In genomic region chr1:111638320-111638719, GRCh38 we compare ENCODE assay signal across 23 cellular contexts. TPM values are rescaled to one million over a fixed set of nuclear protein-coding genes. Genes with fewer than 3 reads are reported as not detected.
A peak's percentile ranks its signal among the peaks of the same experiment; 100 is the strongest.
DNase-seq lines count a peak whose midpoint lies in the region; ATAC-seq and TF ChIP-seq lines count a peak whose summit lies in the region.
"Had no signal": no experiment of that assay in that cellular context is flagged by ENCODE, and none has a peak within 500 bp of the region (broad histone marks: within the 10 kb centered on the region; RNA-seq: fewer than 3 reads in every experiment).

No MANE protein-coding gene starts in this region.

- no peaks in the 10 kb centered on the region for H3K9me3 ChIP-seq in CD4-positive, alpha-beta T cell (ENCODE audit: control insufficient read depth, low read length)
- H3K9me3 ChIP-seq in right cardiac atrium (ENCODE audit: control insufficient read depth, low read length): no peaks in the 10 kb centered on the region
- H3K9me3 ChIP-seq: tibial nerve had no signal

- peak overlapping the region; percentile 61 for H3K27ac Mint-ChIP-seq in CD4-positive, alpha-beta T cell
- H3K27ac Mint-ChIP-seq in activated naive CD8-positive, alpha-beta T cell treated with anti-CD3 and anti-CD28 coated beads, Interleukin-2, amount 10 ng/mL, durations not matched to agents 7 days and 5 days: no peak overlapping the region
- H3K27ac Mint-ChIP-seq in natural killer cell: peak overlapping the region; percentile 39 to 76
- H3K27ac Mint-ChIP-seq in osteocyte (ENCODE audit: unreplicated experiment): no peak overlapping the region

- H3K27me3 Mint-ChIP-seq in CD4-positive, alpha-beta T cell: no peaks in the 10 kb centered on the region
- H3K27me3 Mint-ChIP-seq in activated naive CD8-positive, alpha-beta T cell treated with anti-CD3 and anti-CD28 coated beads, Interleukin-2, amount 10 ng/mL, durations not matched to agents 7 days and 5 days: no peaks in the 10 kb centered on the region
- no peaks in the 10 kb centered on the region for H3K27me3 Mint-ChIP-seq in natural killer cell (ENCODE audit: low read depth in 2 of 2)
- H3K27me3 Mint-ChIP-seq in osteocyte (ENCODE audit: unreplicated experiment): no peaks in the 10 kb centered on the region

- H3K9me3 Mint-ChIP-seq in CD4-positive, alpha-beta T cell: peaks cover 1% of the 10 kb centered on the region
- H3K9me3 Mint-ChIP-seq in activated naive CD8-positive, alpha-beta T cell treated with anti-CD3 and anti-CD28 coated beads, Interleukin-2, amount 10 ng/mL, durations not matched to agents 7 days and 5 days: peaks cover 2% of the 10 kb centered on the region
- no peaks in the 10 kb centered on the region for H3K9me3 Mint-ChIP-seq in natural killer cell
- H3K9me3 Mint-ChIP-seq in osteocyte (ENCODE audit: unreplicated experiment): peaks cover 2% of the 10 kb centered on the region

- POLR2A ChIA-PET in CD4-positive, alpha-beta T cell (lab: Charles Lee): no interaction called here
- POLR2A ChIA-PET in activated naive CD8-positive, alpha-beta T cell treated with anti-CD3 and anti-CD28 coated beads, Interleukin-2, amount 10 ng/mL, durations not matched to agents 7 days and 5 days (lab: Charles Lee): no interaction called here

- WGBS in right cardiac atrium: 85% methylated on average over 4 of the region's 4 CpGs

- peaks cover 4% of the 10 kb centered on the region for H3K4me1 ChIP-seq in right cardiac atrium (ENCODE audit: control insufficient read depth, insufficient read depth, low read length)

- CTCF ChIA-PET in CD4-positive, alpha-beta T cell (lab: Charles Lee): interaction anchor here (0.7 kb wide), 1 partner anchor 157 kb away, joined by 3 read pairs; no protein-coding TSS in a partner anchor

- H3K4me3 ChIP-seq in GM12865 (ENCODE audit: low read depth, low read length) (peak overlapping the region; percentile 33), right cardiac atrium (ENCODE audit: low read length) (no peak overlapping the region)
- H3K4me3 ChIP-seq: dorsolateral prefrontal cortex, SK-N-MC, tibial nerve had no signal

- no peak for DNase-seq in CD4-positive, alpha-beta T cell
- DNase-seq in GM12865 (ENCODE audit: low read depth): no peak
- DNase-seq in activated naive CD8-positive, alpha-beta T cell treated with anti-CD3 and anti-CD28 coated beads, Interleukin-2, amount 10 ng/mL, durations not matched to agents 7 days and 5 days: no peak
- no peak for DNase-seq in natural killer cell
- no peak for DNase-seq in osteocyte (ENCODE audit: extremely low spot score, unreplicated experiment)
- no peak for DNase-seq in right cardiac atrium
- DNase-seq: activated gamma-delta T cell treated with Interleukin-2 at 50 U/mL for 16 hours, anterior cingulate cortex, caudate nucleus, COR-L47, DND-41, dorsolateral prefrontal cortex, erythroblast, foreskin melanocyte, hypothalamus, islet precursor cell, NCI-H1436, NCI-H524, RPMI8226 had no signal

- H3K36me3 Mint-ChIP-seq in CD4-positive, alpha-beta T cell (ENCODE audit: low read depth): peaks cover 33% of the 10 kb centered on the region
- peaks cover 26% of the 10 kb centered on the region for H3K36me3 Mint-ChIP-seq in activated naive CD8-positive, alpha-beta T cell treated with anti-CD3 and anti-CD28 coated beads, Interleukin-2, amount 10 ng/mL, durations not matched to agents 7 days and 5 days
- H3K36me3 Mint-ChIP-seq in natural killer cell: no peaks in the 10 kb centered on the region
- peaks cover 1% of the 10 kb centered on the region for H3K36me3 Mint-ChIP-seq in osteocyte (ENCODE audit: unreplicated experiment)

- peaks cover 72% of the 10 kb centered on the region for H3K4me1 Mint-ChIP-seq in CD4-positive, alpha-beta T cell (ENCODE audit: low read depth)
- peaks cover 25% of the 10 kb centered on the region for H3K4me1 Mint-ChIP-seq in activated naive CD8-positive, alpha-beta T cell treated with anti-CD3 and anti-CD28 coated beads, Interleukin-2, amount 10 ng/mL, durations not matched to agents 7 days and 5 days
- H3K4me1 Mint-ChIP-seq in natural killer cell: peaks cover 50% of the 10 kb centered on the region in 2 donors
- H3K4me1 Mint-ChIP-seq in osteocyte (ENCODE audit: unreplicated experiment): peaks cover 9% of the 10 kb centered on the region

- H3K27me3 ChIP-seq in CD4-positive, alpha-beta T cell (ENCODE audit: control insufficient read depth, insufficient read depth, low read length): no peaks in the 10 kb centered on the region
- H3K27me3 ChIP-seq in right cardiac atrium (ENCODE audit: control insufficient read depth, insufficient read depth): no peaks in the 10 kb centered on the region
- H3K27me3 ChIP-seq: dorsolateral prefrontal cortex, tibial nerve had no signal

- TF ChIP-seq CTCF in CD4-positive, alpha-beta T cell (IDR thresholded peaks at IDR 0.05): no peak
- no peak for TF ChIP-seq CTCF in GM12865 (IDR thresholded peaks at IDR 0.05; ENCODE audit: insufficient read depth, low read depth, low read length, missing control alignments)
- TF ChIP-seq CTCF in natural killer cell (IDR thresholded peaks at IDR 0.05): no peak
- TF ChIP-seq CTCF in osteocyte (IDR thresholded peaks at IDR 0.05): no peak

- no peak overlapping the region for H3K27ac ChIP-seq in CD4-positive, alpha-beta T cell (ENCODE audit: low read depth, low read length)
- H3K27ac ChIP-seq in right cardiac atrium (ENCODE audit: low read length): no peak overlapping the region
- H3K27ac ChIP-seq: SK-N-MC, tibial nerve had no signal

- peak overlapping the region; percentile 11 for H3K4me3 Mint-ChIP-seq in CD4-positive, alpha-beta T cell
- peak overlapping the region; percentile 20 for H3K4me3 Mint-ChIP-seq in activated naive CD8-positive, alpha-beta T cell treated with anti-CD3 and anti-CD28 coated beads, Interleukin-2, amount 10 ng/mL, durations not matched to agents 7 days and 5 days
- no peak overlapping the region for H3K4me3 Mint-ChIP-seq in natural killer cell
- no peak overlapping the region for H3K4me3 Mint-ChIP-seq in osteocyte (ENCODE audit: unreplicated experiment)

- intact Hi-C loops in CD4-positive, alpha-beta T cell (cut with DNase I, micrococcal nuclease): loop anchor here in 1 of 2 experiments (2.0 kb wide), 1 partner anchor 14 kb away; no protein-coding TSS in a partner anchor
- intact Hi-C loops in natural killer cell (cut with micrococcal nuclease) (no loop called here), right cardiac atrium (cut with DNase I) (no loop called here)

- ATAC-seq in CD4-positive, alpha-beta T cell (ENCODE audit: poor library complexity): no peak
- no peak for ATAC-seq in activated naive CD8-positive, alpha-beta T cell treated with anti-CD3 and anti-CD28 coated beads, Interleukin-2, amount 10 ng/mL, durations not matched to agents 7 days and 5 days (ENCODE audit: low read depth)
- ATAC-seq in natural killer cell: no peak
- no peak for ATAC-seq in right cardiac atrium
- no peak for ATAC-seq in HG03025 (IDR thresholded peaks at IDR 0.05; ENCODE audit: low FRiP score, unreplicated experiment)
- ATAC-seq: activated CD4-positive, CD25-positive, alpha-beta regulatory T cell treated with anti-CD3 and anti-CD28 coated beads, Interleukin-2, amount 50 U/mL, for 24 hours had no signal

RNA-seq across cellular contexts. Expression of gene RAP1A, which starts 18.7 kb away (rescaled TPM):
- 10 to 100 TPM; 63.8 to 67.1 TPM for total RNA-seq in CD4-positive, alpha-beta T cell
- total RNA-seq in activated naive CD8-positive, alpha-beta T cell treated with anti-CD3 and anti-CD28 coated beads, Interleukin-2, amount 10 ng/mL, durations not matched to agents 7 days and 5 days: 100 to 1,000 TPM; 134 to 139 TPM
- total RNA-seq in natural killer cell: 100 to 1,000 TPM in 2 of 3 donors, 10 to 100 TPM in 1; 83.7 to 112 (median 104) TPM
- 48.3 and 51.0 TPM in 2 replicates for total RNA-seq in osteocyte
- 100 to 1,000 TPM; 104 to 128 (median 111) TPM for total RNA-seq in right cardiac atrium
- polyA plus RNA-seq in right cardiac atrium: 110 TPM

Comparison
In these comparisons a context has a peak if more than half of its experiments do, and no peak if none do; other contexts are left out.
1. H3K27ac Mint-ChIP-seq: peak in CD4-positive, alpha-beta T cell (single experiment) and natural killer cell (2 of 2); none in activated naive CD8-positive, alpha-beta T cell treated with anti-CD3 and anti-CD28 coated beads, Interleukin-2, amount 10 ng/mL, durations not matched to agents 7 days and 5 days (single experiment) and osteocyte (single experiment).
2. H3K4me3 Mint-ChIP-seq: peak in CD4-positive, alpha-beta T cell (single experiment) and activated naive CD8-positive, alpha-beta T cell treated with anti-CD3 and anti-CD28 coated beads, Interleukin-2, amount 10 ng/mL, durations not matched to agents 7 days and 5 days (single experiment); none in natural killer cell (single experiment) and osteocyte (single experiment).